In genomic region chr4:78200004-78200403, GRCh38 we compare ENCODE assay signal across 32 cellular contexts.
"Had no signal": no experiment of that assay in that cellular context is flagged by ENCODE, and none has a peak within 500 bp of the region (broad histone marks: within the 10 kb centered on the region; RNA-seq: fewer than 3 reads in every experiment).

No MANE protein-coding gene starts in this region.

- H3K27me3 ChIP-seq: neural progenitor cell, ovary, spleen, suprapubic skin, testis, tibial artery, transverse colon, upper lobe of right lung, vagina had no signal

- H3K36me3 Mint-ChIP-seq: natural killer cell; neural progenitor cell; stimulated activated memory B cell treated with anti-CD40 and anti-IgM and Interleukin-4, amounts not matched to agents 10 μg/mL and 1 μg/mL and 100 μg/mL, for 72 hours; type B pancreatic cell had no signal

- H3K4me3 ChIP-seq: neural progenitor cell, ovary, psoas muscle, skin epidermis, smooth muscle cell, spleen, suprapubic skin, testis, tibial artery, transverse colon, upper lobe of right lung, vagina had no signal

- H3K9me3 ChIP-seq: ovary, psoas muscle, testis, transverse colon, upper lobe of right lung, vagina had no signal

- H3K36me3 ChIP-seq: neural progenitor cell, ovary, spleen, suprapubic skin, tibial artery, transverse colon, upper lobe of right lung, vagina had no signal

- DNase-seq: natural killer cell; occipital lobe; ovary; posterior cingulate gyrus; psoas muscle; right cardiac atrium; spleen; stimulated activated CD4-positive, alpha-beta T cell treated with anti-CD3 and anti-CD28 coated beads, Interleukin-12 subunit alpha, Interleukin-12 subunit beta, amount 100 ng/mL, for 4 hours; stimulated activated CD4-positive, alpha-beta T cell treated with anti-CD3 and anti-CD28 coated beads, Interleukin-1b, Interleukin-23, amount 100 ng/mL, for 48 hours; stimulated activated CD4-positive, alpha-beta T cell treated with anti-CD3 and anti-CD28 coated beads, Interleukin-4, amount 100 ng/mL, for 1 hour; stimulated activated CD4-positive, alpha-beta T cell treated with anti-CD3 and anti-CD28 coated beads, Interleukin-4, amount 100 ng/mL, for 4 hours; stimulated activated CD8-positive, alpha-beta memory T cell treated with anti-CD3 and anti-CD28 coated beads, Interleukin-4, amount 100 ng/mL, for 48 hours; stimulated activated naive CD4-positive, alpha-beta T cell; stimulated activated naive CD8-positive, alpha-beta T cell treated with anti-CD3 and anti-CD28 coated beads, Interleukin-15, amount 100 ng/mL, for 72 hours; stimulated activated naive CD8-positive, alpha-beta T cell treated with anti-CD3 and anti-CD28 coated beads, Interleukin-15, Interleukin-2, amounts not matched to agents 100 U/mL and 50 U/mL, for 24 hours; substantia nigra; testis; tibial artery; transverse colon; upper lobe of right lung had no signal

- FAIRE-seq: urothelium cell line had no signal

- H3K9me3 Mint-ChIP-seq: natural killer cell; stimulated activated naive CD8-positive, alpha-beta T cell treated with anti-CD3 and anti-CD28 coated beads, Interleukin-15, amount 100 ng/mL, for 72 hours had no signal

- H3K4me1 Mint-ChIP-seq: natural killer cell; stimulated activated memory B cell treated with anti-CD40 and anti-IgM and Interleukin-4, amounts not matched to agents 10 μg/mL and 1 μg/mL and 100 μg/mL, for 72 hours; stimulated activated naive CD8-positive, alpha-beta T cell treated with anti-CD3 and anti-CD28 coated beads, Interleukin-15, amount 100 ng/mL, for 72 hours had no signal

- H3K4me3 Mint-ChIP-seq: natural killer cell; nephron; neural progenitor cell; stimulated activated memory B cell treated with anti-CD40 and anti-IgM and Interleukin-4, amounts not matched to agents 10 μg/mL and 1 μg/mL and 100 μg/mL, for 72 hours; stimulated activated naive CD8-positive, alpha-beta T cell treated with anti-CD3 and anti-CD28 coated beads, Interleukin-15, amount 100 ng/mL, for 72 hours; type B pancreatic cell had no signal

- H3K9ac ChIP-seq: neural progenitor cell, parathyroid adenoma had no signal

- H3K4me1 ChIP-seq: parathyroid adenoma, psoas muscle, spleen, suprapubic skin, testis, tibial artery, transverse colon, upper lobe of right lung, vagina had no signal

- H3K27ac Mint-ChIP-seq: natural killer cell; neural progenitor cell; progenitor cell of endocrine pancreas; stimulated activated memory B cell treated with anti-CD40 and anti-IgM and Interleukin-4, amounts not matched to agents 10 μg/mL and 1 μg/mL and 100 μg/mL, for 72 hours; stimulated activated naive CD8-positive, alpha-beta T cell treated with anti-CD3 and anti-CD28 coated beads, Interleukin-15, amount 100 ng/mL, for 72 hours; type B pancreatic cell had no signal

- H3K79me2 ChIP-seq: parathyroid adenoma had no signal

- H2AFZ ChIP-seq: neural progenitor cell, parathyroid adenoma had no signal

- ATAC-seq: natural killer cell; psoas muscle; right cardiac atrium; sciatic nerve; stimulated activated memory B cell treated with anti-CD40 and anti-IgM and Interleukin-4, amounts not matched to agents 10 μg/mL and 1 μg/mL and 100 μg/mL, for 72 hours; stimulated activated naive CD8-positive, alpha-beta T cell treated with anti-CD3 and anti-CD28 coated beads, Interleukin-15, amount 100 ng/mL, for 72 hours; stimulated activated naive CD8-positive, alpha-beta T cell treated with anti-CD3 and anti-CD28 coated beads, Interleukin-15, Interleukin-2, amounts not matched to agents 100 U/mL and 50 U/mL, for 24 hours; upper lobe of right lung had no signal

- H3K27ac ChIP-seq: neural progenitor cell, ovary, parathyroid adenoma, psoas muscle, skin epidermis, spleen, suprapubic skin, testis, tibial artery, transverse colon, upper lobe of right lung, vagina had no signal

- H3K4me2 ChIP-seq: neural progenitor cell, smooth muscle cell had no signal

- H3K27me3 Mint-ChIP-seq: progenitor cell of endocrine pancreas, type B pancreatic cell had no signal
